ENCODE assay signal across 1 cellular context in the genomic region with DNA sequence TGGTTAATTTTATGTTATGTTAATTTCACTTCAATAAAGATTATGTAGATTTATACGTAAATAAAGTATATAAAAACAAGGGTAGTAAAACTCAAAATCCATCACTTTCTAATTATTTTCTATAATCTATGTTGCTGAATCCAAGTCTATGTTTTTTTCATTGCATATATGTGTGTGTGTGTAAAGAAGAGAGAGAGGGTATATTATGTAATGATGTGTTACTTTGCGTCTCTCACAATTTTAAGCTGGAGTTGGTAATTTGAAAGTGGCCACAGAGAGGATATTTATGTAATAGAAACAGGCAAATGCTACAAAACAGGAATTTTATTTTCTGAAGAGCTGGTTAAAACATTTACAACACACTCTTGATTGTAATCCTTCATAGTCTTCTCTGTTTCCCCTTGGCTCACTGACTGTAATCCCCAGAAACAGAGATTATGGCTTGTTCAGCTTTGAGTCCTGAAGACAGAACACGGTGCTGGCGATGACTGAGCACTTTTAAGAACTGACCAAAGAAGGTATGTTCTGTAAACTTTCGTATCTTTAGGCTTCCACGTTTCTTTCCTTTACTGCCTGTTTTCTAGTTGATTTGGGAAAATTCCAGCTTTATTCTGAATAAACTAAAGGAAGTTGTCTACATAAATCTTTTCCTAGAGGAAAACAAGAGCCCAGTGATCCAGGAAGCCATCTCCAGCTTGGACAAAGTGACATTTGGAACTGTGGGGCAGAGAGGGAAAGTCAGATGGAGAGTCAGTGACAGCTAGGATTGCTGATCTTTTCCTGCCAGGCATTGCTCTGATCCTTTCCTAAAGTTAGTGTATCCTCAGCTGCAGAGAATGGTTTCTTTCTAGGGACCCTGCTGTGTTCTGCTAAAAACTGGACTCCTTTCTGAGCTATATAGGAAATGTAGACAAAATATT.
TF ChIP-seq lines count a peak whose summit lies in the region.

No MANE protein-coding gene starts in this region.

TF ChIP-seq in GM12878, 131 proteins besides CTCF, POLR2A, EP300 and RAD21:
- TF ChIP-seq SPI1 (IDR thresholded peaks at IDR 0.05; ENCODE audit: borderline replicate concordance, insufficient read depth, low read depth, low read length) (no peak), POU2F2 (IDR thresholded peaks at IDR 0.05; ENCODE audit: borderline replicate concordance, low read depth, low read length) (no peak), STAT1 (conservative IDR thresholded peaks at IDR 0.05) (no peak), SMAD5 (IDR thresholded peaks at IDR 0.05; ENCODE audit: low read depth) (no peak), CBX3 (IDR thresholded peaks at IDR 0.05; ENCODE audit: borderline replicate concordance, low read depth) (no peak), HCFC1 (IDR thresholded peaks at IDR 0.05; ENCODE audit: low read length) (no peak), ASH2L (IDR thresholded peaks at IDR 0.05; ENCODE audit: borderline replicate concordance, low read depth) (no peak), MYC (IDR thresholded peaks at IDR 0.05; ENCODE audit: insufficient read depth, insufficient read length, insufficient replicate concordance, low read length, severe bottlenecking) (no peak), HDGF (IDR thresholded peaks at IDR 0.05) (no peak), NR2C1 (IDR thresholded peaks at IDR 0.05) (no peak), SIN3A (IDR thresholded peaks at IDR 0.05; ENCODE audit: low read depth, low read length) (no peak), ZBED1 (IDR thresholded peaks at IDR 0.05; ENCODE audit: borderline replicate concordance) (no peak), BACH1 (IDR thresholded peaks at IDR 0.05; ENCODE audit: borderline replicate concordance) (no peak), POLR2AphosphoS5 (IDR thresholded peaks at IDR 0.05; ENCODE audit: low read length) (no peak), NFXL1 (IDR thresholded peaks at IDR 0.05; ENCODE audit: borderline replicate concordance) (no peak), MYB (IDR thresholded peaks at IDR 0.05; ENCODE audit: borderline replicate concordance, low read depth, low read length) (no peak), SIX5 (IDR thresholded peaks at IDR 0.05; ENCODE audit: low read depth, low read length, severe bottlenecking) (no peak)
- TF ChIP-seq, protein P1, sequence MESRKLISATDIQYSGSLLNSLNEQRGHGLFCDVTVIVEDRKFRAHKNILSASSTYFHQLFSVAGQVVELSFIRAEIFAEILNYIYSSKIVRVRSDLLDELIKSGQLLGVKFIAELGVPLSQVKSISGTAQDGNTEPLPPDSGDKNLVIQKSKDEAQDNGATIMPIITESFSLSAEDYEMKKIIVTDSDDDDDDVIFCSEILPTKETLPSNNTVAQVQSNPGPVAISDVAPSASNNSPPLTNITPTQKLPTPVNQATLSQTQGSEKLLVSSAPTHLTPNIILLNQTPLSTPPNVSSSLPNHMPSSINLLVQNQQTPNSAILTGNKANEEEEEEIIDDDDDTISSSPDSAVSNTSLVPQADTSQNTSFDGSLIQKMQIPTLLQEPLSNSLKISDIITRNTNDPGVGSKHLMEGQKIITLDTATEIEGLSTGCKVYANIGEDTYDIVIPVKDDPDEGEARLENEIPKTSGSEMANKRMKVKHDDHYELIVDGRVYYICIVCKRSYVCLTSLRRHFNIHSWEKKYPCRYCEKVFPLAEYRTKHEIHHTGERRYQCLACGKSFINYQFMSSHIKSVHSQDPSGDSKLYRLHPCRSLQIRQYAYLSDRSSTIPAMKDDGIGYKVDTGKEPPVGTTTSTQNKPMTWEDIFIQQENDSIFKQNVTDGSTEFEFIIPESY (IDR thresholded peaks at IDR 0.05), result no peak
TF ChIP-seq in GM12878: peak in this region for 0.
